21 cellular contexts compared by ENCODE assay signal in genomic region chr5:37519304-37519703, GRCh38.
DNase-seq lines count a peak whose midpoint lies in the region; ATAC-seq and TF ChIP-seq lines count a peak whose summit lies in the region.
"Had no signal": no experiment of that assay in that cellular context is flagged by ENCODE, and none has a peak within 500 bp of the region (broad histone marks: within the 10 kb centered on the region; RNA-seq: fewer than 3 reads in every experiment).

No MANE protein-coding gene starts in this region.

- H4K8ac ChIP-seq in mesendoderm (ENCODE audit: low read depth, low read length) = no peak overlapping the region

- in situ Hi-C loops in ACHN (cut with HindIII; ENCODE audit: low pct_ligation_motif_present, low pct_unique_long_range_greater_than_20kb, low sequenced_read_pairs) = no loop called here

- H3K18ac ChIP-seq in mesendoderm (ENCODE audit: low read length) = no peak overlapping the region

- no peak overlapping the region for H3K23ac ChIP-seq in mesendoderm (ENCODE audit: low read length)

- no CpG with 5 or more reads among the region's 43 CpGs for WGBS in mesendoderm (ENCODE audit: extremely low coverage, insufficient coverage, low lambda C conversion rate)

- no peak overlapping the region for H2BK15ac ChIP-seq in mesendoderm (replicated peaks; ENCODE audit: low read depth)

- no peak overlapping the region for H4K5ac ChIP-seq in mesendoderm (ENCODE audit: low read length)

- H3K9ac ChIP-seq in BLaER1 (no peak overlapping the region), mesendoderm (ENCODE audit: low read length) (no peak overlapping the region)

- no peaks in the 10 kb centered on the region for H4K20me1 ChIP-seq in BLaER1

- no peaks in the 10 kb centered on the region for H3K79me1 ChIP-seq in mesendoderm (ENCODE audit: low read length)

- ATAC-seq in RWPE2 (ENCODE audit: low read depth) (no peak), HG02588 (IDR thresholded peaks at IDR 0.05; ENCODE audit: unreplicated experiment) (no peak)
- ATAC-seq: GM12878 had no signal

- H2BK120ac ChIP-seq in mesendoderm (ENCODE audit: low read depth, low read length) = no peak overlapping the region

- H3K56ac ChIP-seq in mesendoderm (ENCODE audit: low read length) = no peak overlapping the region

- 0 out of 2 replicates have a peak overlapping the region, but pooled peaks have one; percentile 36 for H3K4me3 ChIP-seq in BLaER1
- no peak overlapping the region for H3K4me3 ChIP-seq in RWPE2 (ENCODE audit: severe bottlenecking)
- H3K4me3 ChIP-seq in mesendoderm (ENCODE audit: low read length) = no peak overlapping the region
- H3K4me3 ChIP-seq: GM12878 had no signal

- no peak overlapping the region for H3K27ac ChIP-seq in BLaER1
- no peak overlapping the region for H3K27ac ChIP-seq in RWPE2 (ENCODE audit: poor library complexity, severe bottlenecking)
- H3K27ac ChIP-seq in mesendoderm (ENCODE audit: low read depth, low read length) = no peak overlapping the region

- no peak overlapping the region for H3K4ac ChIP-seq in mesendoderm (ENCODE audit: low read depth, low read length)

- H3K9me3 ChIP-seq in BLaER1 = peaks cover 43% of the 10 kb centered on the region
- no peaks in the 10 kb centered on the region for H3K9me3 ChIP-seq in RWPE2 (ENCODE audit: severe bottlenecking)

- DNase-seq in RWPE2 (ENCODE audit: low spot score) = peak; percentile 45
- DNase-seq in mesendoderm = peak; percentile 25
- no peak for DNase-seq in activated CD4-positive, CD25-positive, alpha-beta regulatory T cell (lab: John Stamatoyannopoulos, UW)
- DNase-seq in ACHN = no peak
- DNase-seq: 8988T; AML-193; C1 segment of cervical spinal cord; CD4-positive, alpha-beta memory T cell; CD4-positive, CD25-positive, alpha-beta regulatory T cell; CD8-positive, alpha-beta memory T cell; COR-L47; DMS 273 treated with DMSO at 0.1 percent for 48 hours; DMS153; DMS53; DMS79; DND-41; EL; GDM1 had no signal

- no peak for TF ChIP-seq CTCF in RWPE2 (IDR thresholded peaks at IDR 0.05; ENCODE audit: poor library complexity, severe bottlenecking)

- H3K4me2 ChIP-seq in BLaER1 = no peak overlapping the region
- no peak overlapping the region for H3K4me2 ChIP-seq in mesendoderm (ENCODE audit: low read length)

- H3K27me3 ChIP-seq in BLaER1 (no peaks in the 10 kb centered on the region), RWPE2 (ENCODE audit: insufficient read depth, poor library complexity, severe bottlenecking) (no peaks in the 10 kb centered on the region), mesendoderm (ENCODE audit: insufficient read depth, low read length, poor library complexity) (no peaks in the 10 kb centered on the region)

- H2BK5ac ChIP-seq in mesendoderm (ENCODE audit: low read length) = no peak overlapping the region

- H3K36me3 ChIP-seq in BLaER1 (peaks cover 41% of the 10 kb centered on the region), RWPE2 (ENCODE audit: low read depth) (0 out of 2 replicates have a peak, but pooled peaks cover 6% of the 10 kb centered on the region), mesendoderm (ENCODE audit: control insufficient read depth, insufficient read depth, low read length) (no peaks in the 10 kb centered on the region)

- H3K79me2 ChIP-seq in mesendoderm (ENCODE audit: control insufficient read depth, insufficient read depth, low read length) = no peaks in the 10 kb centered on the region

- H3K4me1 ChIP-seq in BLaER1 (no peaks in the 10 kb centered on the region), RWPE2 (ENCODE audit: insufficient read depth, poor library complexity, severe bottlenecking) (no peaks in the 10 kb centered on the region), mesendoderm (ENCODE audit: control insufficient read depth, low read depth, low read length) (no peaks in the 10 kb centered on the region)

- H2AK5ac ChIP-seq in mesendoderm (ENCODE audit: low read length) = no peak overlapping the region

Comparison
In these comparisons a context has a peak if more than half of its experiments do, and no peak if none do; other contexts are left out.
1. DNase-seq: peak in RWPE2 (single experiment) and mesendoderm (single experiment); none in activated CD4-positive, CD25-positive, alpha-beta regulatory T cell (0 of 4) and ACHN (single experiment).